In the genomic region with DNA sequence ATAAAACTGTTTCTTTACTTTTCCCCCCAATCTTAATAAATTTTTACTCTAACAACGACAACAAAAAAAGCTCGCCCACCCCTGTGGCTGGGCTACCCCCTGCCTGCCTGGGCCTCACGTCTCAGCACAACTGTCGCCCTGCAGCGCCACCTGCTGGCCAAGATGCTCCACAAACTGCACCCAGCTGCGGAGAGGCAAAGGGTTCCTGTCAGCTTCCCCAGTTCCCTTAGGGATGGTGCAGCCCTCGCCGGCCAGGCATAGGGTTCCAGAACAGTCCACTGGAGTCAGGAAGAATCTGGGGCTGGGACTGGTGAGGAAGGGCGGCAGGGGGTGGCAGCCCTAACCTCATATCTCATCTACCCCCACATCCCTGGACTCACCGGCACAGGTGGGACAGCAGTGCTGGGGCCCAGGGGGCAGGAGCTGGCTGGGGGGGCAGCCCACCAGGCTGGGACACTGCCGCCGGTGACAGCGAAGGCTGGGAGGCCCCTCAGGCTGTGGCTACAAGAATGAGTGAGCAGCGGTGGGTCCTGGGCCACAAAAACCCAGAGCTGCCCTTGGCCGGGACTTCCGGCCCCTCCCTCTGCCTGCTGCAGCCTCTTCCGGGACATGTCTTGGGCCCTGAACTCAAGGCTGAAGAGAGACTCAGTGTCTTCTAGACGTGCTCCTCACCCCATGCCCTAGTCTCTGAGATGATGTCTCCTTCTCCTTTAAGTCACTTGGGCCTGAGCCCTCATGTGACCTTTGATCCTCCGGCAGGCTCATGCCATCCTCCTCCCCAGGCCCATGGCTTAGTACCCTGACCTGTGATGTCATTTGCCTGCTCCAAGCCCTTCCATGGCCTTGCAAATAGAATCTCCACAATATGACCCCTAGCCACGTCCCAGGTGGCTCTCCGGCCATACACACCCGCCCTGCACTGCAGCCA, we compare ENCODE assay signal across 1 cellular context.
TF ChIP-seq lines count a peak whose summit lies in the region.

No MANE protein-coding gene starts in this region.

TF ChIP-seq in HepG2, 621 proteins besides CTCF, POLR2A, EP300 and RAD21 (continued from another document and continues in another):
- TF ChIP-seq, protein P1, sequence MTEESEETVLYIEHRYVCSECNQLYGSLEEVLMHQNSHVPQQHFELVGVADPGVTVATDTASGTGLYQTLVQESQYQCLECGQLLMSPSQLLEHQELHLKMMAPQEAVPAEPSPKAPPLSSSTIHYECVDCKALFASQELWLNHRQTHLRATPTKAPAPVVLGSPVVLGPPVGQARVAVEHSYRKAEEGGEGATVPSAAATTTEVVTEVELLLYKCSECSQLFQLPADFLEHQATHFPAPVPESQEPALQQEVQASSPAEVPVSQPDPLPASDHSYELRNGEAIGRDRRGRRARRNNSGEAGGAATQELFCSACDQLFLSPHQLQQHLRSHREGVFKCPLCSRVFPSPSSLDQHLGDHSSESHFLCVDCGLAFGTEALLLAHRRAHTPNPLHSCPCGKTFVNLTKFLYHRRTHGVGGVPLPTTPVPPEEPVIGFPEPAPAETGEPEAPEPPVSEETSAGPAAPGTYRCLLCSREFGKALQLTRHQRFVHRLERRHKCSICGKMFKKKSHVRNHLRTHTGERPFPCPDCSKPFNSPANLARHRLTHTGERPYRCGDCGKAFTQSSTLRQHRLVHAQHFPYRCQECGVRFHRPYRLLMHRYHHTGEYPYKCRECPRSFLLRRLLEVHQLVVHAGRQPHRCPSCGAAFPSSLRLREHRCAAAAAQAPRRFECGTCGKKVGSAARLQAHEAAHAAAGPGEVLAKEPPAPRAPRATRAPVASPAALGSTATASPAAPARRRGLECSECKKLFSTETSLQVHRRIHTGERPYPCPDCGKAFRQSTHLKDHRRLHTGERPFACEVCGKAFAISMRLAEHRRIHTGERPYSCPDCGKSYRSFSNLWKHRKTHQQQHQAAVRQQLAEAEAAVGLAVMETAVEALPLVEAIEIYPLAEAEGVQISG (CRISPR knock-in tag; IDR thresholded peaks at IDR 0.05): peak; percentile 50; the same call in 1 of the 2 replicates
- TF ChIP-seq RBFOX2 (IDR thresholded peaks at IDR 0.05; ENCODE audit: low read depth, low read length) (no peak), GATAD2A (CRISPR knock-in tag; IDR thresholded peaks at IDR 0.05) (peak; percentile 39; the same call in 1 of the 2 replicates), JARID2 (CRISPR knock-in tag; IDR thresholded peaks at IDR 0.05; ENCODE audit: insufficient replicate concordance) (no peak), SIN3A (IDR thresholded peaks at IDR 0.05; ENCODE audit: borderline replicate concordance, low read depth, low read length) (peak; percentile 21; the same call in 1 of the 2 replicates), ZNF256 (CRISPR knock-in tag; conservative IDR thresholded peaks at IDR 0.05) (peak; percentile 56; the same call in 1 of the 2 replicates), GATAD1 (CRISPR knock-in tag; IDR thresholded peaks at IDR 0.05) (peak; percentile 71; the same call in 1 of the 2 replicates), KAT8 (CRISPR knock-in tag; IDR thresholded peaks at IDR 0.05) (peak; percentile 44; the same call in 1 of the 2 replicates), ZNF207 (IDR thresholded peaks at IDR 0.05; ENCODE audit: borderline replicate concordance) (no peak), POLR2G (IDR thresholded peaks at IDR 0.05; ENCODE audit: low read depth, low read length) (peak; percentile 60; the same call in 1 of the 2 replicates), NFE2 (CRISPR knock-in tag; IDR thresholded peaks at IDR 0.05) (no peak), ZNF12 (CRISPR knock-in tag; IDR thresholded peaks at IDR 0.05) (no peak), KMT2B (CRISPR knock-in tag; IDR thresholded peaks at IDR 0.05) (peak; percentile 32; the same call in 1 of the 2 replicates), ZNF878 (CRISPR knock-in tag; IDR thresholded peaks at IDR 0.05) (no peak), ZNF451 (CRISPR knock-in tag; IDR thresholded peaks at IDR 0.05) (peak; percentile 81; the same call in 1 of the 2 replicates), HNRNPK (IDR thresholded peaks at IDR 0.05; ENCODE audit: low read depth, low read length, poor library complexity, severe bottlenecking) (no peak), NFYC (CRISPR knock-in tag; IDR thresholded peaks at IDR 0.05) (no peak), ZNF607 (CRISPR knock-in tag; IDR thresholded peaks at IDR 0.05; ENCODE audit: borderline replicate concordance) (peak; percentile 54; the same call in 1 of the 2 replicates), LCORL (IDR thresholded peaks at IDR 0.05) (no peak), LCORL (CRISPR knock-in tag; IDR thresholded peaks at IDR 0.05) (0 out of 2 replicates have a peak, but pooled peaks have one; percentile 32), ZNF501 (CRISPR knock-in tag; IDR thresholded peaks at IDR 0.05) (peak; percentile 70; the same call in 1 of the 2 replicates), YEATS2 (CRISPR knock-in tag; IDR thresholded peaks at IDR 0.05; ENCODE audit: borderline replicate concordance) (peak; percentile 46; the same call in 1 of the 2 replicates), FOXO1 (CRISPR knock-in tag; IDR thresholded peaks at IDR 0.05) (peak; percentile 25; the same call in 1 of the 2 replicates), RFX3 (CRISPR knock-in tag; IDR thresholded peaks at IDR 0.05) (no peak), RXRA (CRISPR knock-in tag; IDR thresholded peaks at IDR 0.05) (no peak), GFI1 (CRISPR knock-in tag; IDR thresholded peaks at IDR 0.05; ENCODE audit: borderline replicate concordance) (no peak; the same call in 1 of the 2 replicates), MTF1 (CRISPR knock-in tag; IDR thresholded peaks at IDR 0.05) (no peak), XRCC5 (optimal IDR thresholded peaks at IDR 0.05; ENCODE audit: low read length) (peak; percentile 33), ZFX (CRISPR knock-in tag; IDR thresholded peaks at IDR 0.05; ENCODE audit: low read depth) (peak; percentile 73), GLI4 (CRISPR knock-in tag; IDR thresholded peaks at IDR 0.05; ENCODE audit: borderline replicate concordance) (peak; percentile 28; the same call in 1 of the 2 replicates), HDAC2 (CRISPR knock-in tag; IDR thresholded peaks at IDR 0.05) (no peak), SETDB1 (CRISPR knock-in tag; IDR thresholded peaks at IDR 0.05; ENCODE audit: borderline replicate concordance) (no peak), FOXJ3 (CRISPR knock-in tag; IDR thresholded peaks at IDR 0.05; ENCODE audit: borderline replicate concordance) (no peak), ZBTB3 (CRISPR knock-in tag; IDR thresholded peaks at IDR 0.05; ENCODE audit: borderline replicate concordance, low read depth) (no peak), HNF4A (CRISPR knock-in tag; IDR thresholded peaks at IDR 0.05) (peak; percentile 41; the same call in 1 of the 2 replicates), YEATS4 (CRISPR knock-in tag; IDR thresholded peaks at IDR 0.05; ENCODE audit: borderline replicate concordance) (peak; percentile 39; the same call in 1 of the 2 replicates), FOXK1 (CRISPR knock-in tag; IDR thresholded peaks at IDR 0.05; ENCODE audit: borderline replicate concordance, low read depth) (0 out of 2 replicates have a peak, but pooled peaks have one; percentile 8), NFIB (CRISPR knock-in tag; IDR thresholded peaks at IDR 0.05; ENCODE audit: borderline replicate concordance) (no peak), ZNF839 (CRISPR knock-in tag; IDR thresholded peaks at IDR 0.05; ENCODE audit: borderline replicate concordance) (no peak), CBX2 (IDR thresholded peaks at IDR 0.05; ENCODE audit: low read depth, low read length) (no peak), CBX2 (CRISPR knock-in tag; IDR thresholded peaks at IDR 0.05; ENCODE audit: low read depth) (no peak), ZNF788 (CRISPR knock-in tag; IDR thresholded peaks at IDR 0.05; ENCODE audit: borderline replicate concordance) (peak; percentile 15; the same call in 1 of the 2 replicates), MAZ (IDR thresholded peaks at IDR 0.05; ENCODE audit: borderline replicate concordance, low read depth, low read length) (no peak), MAZ (CRISPR knock-in tag; IDR thresholded peaks at IDR 0.05; ENCODE audit: low read depth) (peak; percentile 80), ZNF629 (CRISPR knock-in tag; conservative IDR thresholded peaks at IDR 0.05) (0 out of 2 replicates have a peak, but pooled peaks have one; percentile 18), ZNF382 (CRISPR knock-in tag; IDR thresholded peaks at IDR 0.05; ENCODE audit: borderline replicate concordance) (no peak), MIXL1 (CRISPR knock-in tag; IDR thresholded peaks at IDR 0.05) (0 out of 2 replicates have a peak, but pooled peaks have one; percentile 17)
- TF ChIP-seq, protein P2, sequence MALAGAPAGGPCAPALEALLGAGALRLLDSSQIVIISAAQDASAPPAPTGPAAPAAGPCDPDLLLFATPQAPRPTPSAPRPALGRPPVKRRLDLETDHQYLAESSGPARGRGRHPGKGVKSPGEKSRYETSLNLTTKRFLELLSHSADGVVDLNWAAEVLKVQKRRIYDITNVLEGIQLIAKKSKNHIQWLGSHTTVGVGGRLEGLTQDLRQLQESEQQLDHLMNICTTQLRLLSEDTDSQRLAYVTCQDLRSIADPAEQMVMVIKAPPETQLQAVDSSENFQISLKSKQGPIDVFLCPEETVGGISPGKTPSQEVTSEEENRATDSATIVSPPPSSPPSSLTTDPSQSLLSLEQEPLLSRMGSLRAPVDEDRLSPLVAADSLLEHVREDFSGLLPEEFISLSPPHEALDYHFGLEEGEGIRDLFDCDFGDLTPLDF (CRISPR knock-in tag; IDR thresholded peaks at IDR 0.05): no peak
- TF ChIP-seq, protein P3, sequence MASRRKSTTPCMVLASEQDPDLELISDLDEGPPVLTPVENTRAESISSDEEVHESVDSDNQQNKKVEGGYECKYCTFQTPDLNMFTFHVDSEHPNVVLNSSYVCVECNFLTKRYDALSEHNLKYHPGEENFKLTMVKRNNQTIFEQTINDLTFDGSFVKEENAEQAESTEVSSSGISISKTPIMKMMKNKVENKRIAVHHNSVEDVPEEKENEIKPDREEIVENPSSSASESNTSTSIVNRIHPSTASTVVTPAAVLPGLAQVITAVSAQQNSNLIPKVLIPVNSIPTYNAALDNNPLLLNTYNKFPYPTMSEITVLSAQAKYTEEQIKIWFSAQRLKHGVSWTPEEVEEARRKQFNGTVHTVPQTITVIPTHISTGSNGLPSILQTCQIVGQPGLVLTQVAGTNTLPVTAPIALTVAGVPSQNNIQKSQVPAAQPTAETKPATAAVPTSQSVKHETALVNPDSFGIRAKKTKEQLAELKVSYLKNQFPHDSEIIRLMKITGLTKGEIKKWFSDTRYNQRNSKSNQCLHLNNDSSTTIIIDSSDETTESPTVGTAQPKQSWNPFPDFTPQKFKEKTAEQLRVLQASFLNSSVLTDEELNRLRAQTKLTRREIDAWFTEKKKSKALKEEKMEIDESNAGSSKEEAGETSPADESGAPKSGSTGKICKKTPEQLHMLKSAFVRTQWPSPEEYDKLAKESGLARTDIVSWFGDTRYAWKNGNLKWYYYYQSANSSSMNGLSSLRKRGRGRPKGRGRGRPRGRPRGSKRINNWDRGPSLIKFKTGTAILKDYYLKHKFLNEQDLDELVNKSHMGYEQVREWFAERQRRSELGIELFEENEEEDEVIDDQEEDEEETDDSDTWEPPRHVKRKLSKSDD (CRISPR knock-in tag; IDR thresholded peaks at IDR 0.05; ENCODE audit: low read depth): 0 out of 2 replicates have a peak, but pooled peaks have one; percentile 37
- TF ChIP-seq, protein P4, sequence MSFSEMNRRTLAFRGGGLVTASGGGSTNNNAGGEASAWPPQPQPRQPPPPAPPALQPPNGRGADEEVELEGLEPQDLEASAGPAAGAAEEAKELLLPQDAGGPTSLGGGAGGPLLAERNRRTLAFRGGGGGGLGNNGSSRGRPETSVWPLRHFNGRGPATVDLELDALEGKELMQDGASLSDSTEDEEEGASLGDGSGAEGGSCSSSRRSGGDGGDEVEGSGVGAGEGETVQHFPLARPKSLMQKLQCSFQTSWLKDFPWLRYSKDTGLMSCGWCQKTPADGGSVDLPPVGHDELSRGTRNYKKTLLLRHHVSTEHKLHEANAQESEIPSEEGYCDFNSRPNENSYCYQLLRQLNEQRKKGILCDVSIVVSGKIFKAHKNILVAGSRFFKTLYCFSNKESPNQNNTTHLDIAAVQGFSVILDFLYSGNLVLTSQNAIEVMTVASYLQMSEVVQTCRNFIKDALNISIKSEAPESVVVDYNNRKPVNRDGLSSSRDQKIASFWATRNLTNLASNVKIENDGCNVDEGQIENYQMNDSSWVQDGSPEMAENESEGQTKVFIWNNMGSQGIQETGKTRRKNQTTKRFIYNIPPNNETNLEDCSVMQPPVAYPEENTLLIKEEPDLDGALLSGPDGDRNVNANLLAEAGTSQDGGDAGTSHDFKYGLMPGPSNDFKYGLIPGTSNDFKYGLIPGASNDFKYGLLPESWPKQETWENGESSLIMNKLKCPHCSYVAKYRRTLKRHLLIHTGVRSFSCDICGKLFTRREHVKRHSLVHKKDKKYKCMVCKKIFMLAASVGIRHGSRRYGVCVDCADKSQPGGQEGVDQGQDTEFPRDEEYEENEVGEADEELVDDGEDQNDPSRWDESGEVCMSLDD (CRISPR knock-in tag; IDR thresholded peaks at IDR 0.05; ENCODE audit: borderline replicate concordance): no peak
- TF ChIP-seq, protein P5, sequence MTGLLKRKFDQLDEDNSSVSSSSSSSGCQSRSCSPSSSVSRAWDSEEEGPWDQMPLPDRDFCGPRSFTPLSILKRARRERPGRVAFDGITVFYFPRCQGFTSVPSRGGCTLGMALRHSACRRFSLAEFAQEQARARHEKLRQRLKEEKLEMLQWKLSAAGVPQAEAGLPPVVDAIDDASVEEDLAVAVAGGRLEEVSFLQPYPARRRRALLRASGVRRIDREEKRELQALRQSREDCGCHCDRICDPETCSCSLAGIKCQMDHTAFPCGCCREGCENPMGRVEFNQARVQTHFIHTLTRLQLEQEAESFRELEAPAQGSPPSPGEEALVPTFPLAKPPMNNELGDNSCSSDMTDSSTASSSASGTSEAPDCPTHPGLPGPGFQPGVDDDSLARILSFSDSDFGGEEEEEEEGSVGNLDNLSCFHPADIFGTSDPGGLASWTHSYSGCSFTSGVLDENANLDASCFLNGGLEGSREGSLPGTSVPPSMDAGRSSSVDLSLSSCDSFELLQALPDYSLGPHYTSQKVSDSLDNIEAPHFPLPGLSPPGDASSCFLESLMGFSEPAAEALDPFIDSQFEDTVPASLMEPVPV (CRISPR knock-in tag; IDR thresholded peaks at IDR 0.05): no peak
- TF ChIP-seq, protein P6, sequence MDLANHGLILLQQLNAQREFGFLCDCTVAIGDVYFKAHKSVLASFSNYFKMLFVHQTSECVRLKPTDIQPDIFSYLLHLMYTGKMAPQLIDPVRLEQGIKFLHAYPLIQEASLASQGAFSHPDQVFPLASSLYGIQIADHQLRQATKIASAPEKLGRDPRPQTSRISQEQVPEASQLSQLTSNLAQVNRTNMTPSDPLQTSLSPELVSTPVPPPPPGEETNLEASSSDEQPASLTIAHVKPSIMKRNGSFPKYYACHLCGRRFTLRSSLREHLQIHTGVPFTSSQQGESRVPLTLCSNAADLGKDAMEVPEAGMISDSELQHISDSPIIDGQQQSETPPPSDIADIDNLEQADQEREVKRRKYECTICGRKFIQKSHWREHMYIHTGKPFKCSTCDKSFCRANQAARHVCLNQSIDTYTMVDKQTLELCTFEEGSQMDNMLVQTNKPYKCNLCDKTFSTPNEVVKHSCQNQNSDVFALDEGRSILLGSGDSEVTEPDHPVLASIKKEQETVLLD (CRISPR knock-in tag; IDR thresholded peaks at IDR 0.05; ENCODE audit: low read depth): no peak
- TF ChIP-seq, protein P7, sequence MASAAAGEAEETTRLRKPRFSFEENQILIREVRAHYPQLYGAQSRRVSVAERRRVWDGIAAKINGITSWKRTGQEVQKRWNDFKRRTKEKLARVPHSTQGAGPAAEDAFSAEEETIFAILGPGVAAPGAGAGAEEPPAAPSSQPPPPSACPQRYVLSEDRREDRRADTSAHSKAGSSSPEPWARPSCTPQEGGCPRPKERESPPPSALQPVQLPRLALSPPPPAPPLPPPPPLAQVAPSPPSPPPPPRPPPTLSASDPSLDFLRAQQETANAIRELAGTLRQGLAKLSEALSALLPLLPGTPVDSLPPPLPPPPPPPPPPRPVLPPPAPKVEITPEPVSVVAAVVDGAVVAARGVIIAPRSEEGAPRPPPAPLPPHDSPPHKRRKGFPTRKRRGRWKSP (CRISPR knock-in tag; IDR thresholded peaks at IDR 0.05): no peak
